1 cellular context compared by ENCODE assay signal in the genomic region with DNA sequence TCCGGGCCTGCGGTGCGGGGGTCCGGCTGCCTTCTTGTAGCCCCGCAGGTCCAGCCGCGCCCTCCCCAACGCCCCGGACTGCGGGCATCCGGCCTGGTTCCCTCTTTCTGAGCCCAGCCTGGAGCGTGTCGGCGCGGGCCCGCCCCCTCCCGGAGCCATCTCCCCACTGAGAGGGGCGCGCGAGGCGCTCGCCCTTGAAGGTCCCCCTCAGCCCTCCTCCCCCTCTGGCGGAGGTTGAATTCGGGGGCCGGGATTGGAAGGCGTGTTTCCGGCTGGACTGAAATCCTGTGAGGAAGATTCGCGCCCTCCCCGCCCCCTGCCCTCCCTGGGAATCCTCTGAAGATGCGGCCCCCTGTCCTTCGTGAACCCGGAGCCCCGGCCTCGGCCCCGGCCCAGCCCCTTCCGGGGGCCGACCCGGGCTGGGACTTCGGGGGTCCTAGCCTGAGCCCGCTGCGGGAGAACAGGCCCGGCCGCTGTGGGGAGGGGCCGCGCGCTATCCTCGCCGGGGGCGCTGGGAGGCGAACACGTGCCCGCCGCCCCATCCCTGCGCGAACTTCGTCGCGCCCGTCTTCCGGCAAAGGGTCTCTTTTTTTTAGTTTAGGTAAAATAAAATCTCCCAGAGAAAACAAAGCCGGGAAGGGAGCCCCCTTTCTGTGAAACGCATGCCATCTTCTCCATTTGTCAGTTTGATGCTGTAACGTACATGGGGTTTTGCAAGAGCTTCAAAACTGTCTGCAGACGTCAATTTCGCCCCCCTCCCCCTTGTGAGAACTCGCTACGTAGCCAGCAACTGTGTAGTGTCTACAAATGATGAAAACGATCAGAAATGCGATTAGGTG.
TF ChIP-seq lines count a peak whose summit lies in the region.

No MANE protein-coding gene starts in this region.

TF ChIP-seq in endothelial cell of umbilical vein, 7 proteins besides CTCF, POLR2A, EP300 and RAD21:
- TF ChIP-seq, protein P1, sequence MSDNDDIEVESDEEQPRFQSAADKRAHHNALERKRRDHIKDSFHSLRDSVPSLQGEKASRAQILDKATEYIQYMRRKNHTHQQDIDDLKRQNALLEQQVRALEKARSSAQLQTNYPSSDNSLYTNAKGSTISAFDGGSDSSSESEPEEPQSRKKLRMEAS (IDR thresholded peaks at IDR 0.05; ENCODE audit: insufficient read depth, insufficient read length): no peak
- TF ChIP-seq FOS (IDR thresholded peaks at IDR 0.05; ENCODE audit: borderline replicate concordance, insufficient read depth, low read length) (no peak), POLR2AphosphoS5 (IDR thresholded peaks at IDR 0.05; ENCODE audit: insufficient read depth, low read depth, low read length) (no peak), JUN (IDR thresholded peaks at IDR 0.05; ENCODE audit: borderline replicate concordance, insufficient read depth, insufficient read length, low read depth) (no peak), EZH2 (IDR thresholded peaks at IDR 0.05; ENCODE audit: borderline replicate concordance, low read depth, low read length, severe bottlenecking) (no peak), GATA2 (IDR thresholded peaks at IDR 0.05; ENCODE audit: insufficient read depth, insufficient read length, low read depth, low read length) (no peak)
